ENCODE assay signal across 12 cellular contexts in genomic region chr14:35368139-35368460, GRCh38. TPM values are rescaled to one million over a fixed set of nuclear protein-coding genes. Genes with fewer than 3 reads are reported as not detected.
DNase-seq lines count a peak whose midpoint lies in the region; ATAC-seq and TF ChIP-seq lines count a peak whose summit lies in the region.
"Had no signal": no experiment of that assay in that cellular context is flagged by ENCODE, and none has a peak within 500 bp of the region (broad histone marks: within the 10 kb centered on the region; RNA-seq: fewer than 3 reads in every experiment).

No MANE protein-coding gene starts in this region.

- H3K79me2 ChIP-seq in smooth muscle cell (ENCODE audit: low read depth): no peaks in the 10 kb centered on the region

- H2AFZ ChIP-seq in smooth muscle cell (ENCODE audit: low read depth): peak overlapping the region; percentile 17

- H3K36me3 ChIP-seq in HUES48 (ENCODE audit: control insufficient read depth, insufficient read depth, low read length) (no peaks in the 10 kb centered on the region), smooth muscle cell (ENCODE audit: low read depth) (no peaks in the 10 kb centered on the region)
- H3K36me3 ChIP-seq: gastroesophageal sphincter, left ventricle myocardium inferior, MG63 had no signal

- H3K27ac Mint-ChIP-seq in effector memory CD8-positive, alpha-beta T cell: peak overlapping the region; percentile 53 to 89
- no peak overlapping the region for H3K27ac Mint-ChIP-seq in T-helper 17 cell

- no peak for TF ChIP-seq CTCF in smooth muscle cell (IDR thresholded peaks at IDR 0.05; ENCODE audit: borderline replicate concordance, insufficient read depth, poor library complexity, severe bottlenecking)

- H3K9me3 Mint-ChIP-seq in effector memory CD8-positive, alpha-beta T cell: no peaks in the 10 kb centered on the region

- peaks cover 21% of the 10 kb centered on the region for H3K4me1 ChIP-seq in HUES48 (ENCODE audit: control insufficient read depth, insufficient read depth, low read length)
- H3K4me1 ChIP-seq in smooth muscle cell (ENCODE audit: low read depth): peaks cover 35% of the 10 kb centered on the region

- DNase-seq in effector memory CD8-positive, alpha-beta T cell: no peak
- DNase-seq in smooth muscle cell (lab: John Stamatoyannopoulos, UW; ENCODE audit: unreplicated experiment) (no peak), GDM1 (lab: John Stamatoyannopoulos, UW) (no peak), NCI-H1694 treated with DMSO at 0.1 percent for 48 hours (lab: John Stamatoyannopoulos, UW) (no peak), T-helper 17 cell (no peak)
- DNase-seq: cortex of kidney, left ventricle myocardium inferior, MG63, NCI-H510A had no signal

- peak overlapping the region; percentile 25 to 41 for H3K4me3 Mint-ChIP-seq in effector memory CD8-positive, alpha-beta T cell
- no peak overlapping the region for H3K4me3 Mint-ChIP-seq in T-helper 17 cell

- H3K9me3 ChIP-seq in HUES48 (ENCODE audit: control insufficient read depth, insufficient read depth, low read length) (no peaks in the 10 kb centered on the region), smooth muscle cell (replicated peaks; ENCODE audit: low read depth) (no peaks in the 10 kb centered on the region), T-helper 17 cell (ENCODE audit: control insufficient read depth, low read length, poor library complexity, severe bottlenecking) (no peaks in the 10 kb centered on the region)

- H3K4me1 Mint-ChIP-seq in effector memory CD8-positive, alpha-beta T cell (ENCODE audit: low read depth in 2 of 2): peaks cover 24 to 33% of the 10 kb centered on the region in 2 donors
- H3K4me1 Mint-ChIP-seq in T-helper 17 cell: peaks cover 2% of the 10 kb centered on the region

- ATAC-seq in GM18511 (IDR thresholded peaks at IDR 0.05; ENCODE audit: unreplicated experiment): peak; percentile 27
- no peak for ATAC-seq in effector memory CD8-positive, alpha-beta T cell (replicated peaks)
- ATAC-seq in T-helper 17 cell: no peak
- ATAC-seq: gastroesophageal sphincter had no signal

- WGBS in smooth muscle cell (ENCODE audit: low lambda C conversion rate): 57% methylated on average over 2 of the region's 2 CpGs

- H4K20me1 ChIP-seq in smooth muscle cell (ENCODE audit: low read depth): no peaks in the 10 kb centered on the region

- peak overlapping the region; percentile 13 for H3K4me2 ChIP-seq in smooth muscle cell

- peaks cover 8% of the 10 kb centered on the region for H3F3A ChIP-seq in smooth muscle cell (ENCODE audit: low read depth)

- no peak overlapping the region for H3K4me3 ChIP-seq in HUES48 (ENCODE audit: low read depth, low read length)
- H3K4me3 ChIP-seq in smooth muscle cell: no peak overlapping the region
- H3K4me3 ChIP-seq: MG63 had no signal

- no peaks in the 10 kb centered on the region for H3K27me3 ChIP-seq in HUES48 (ENCODE audit: control insufficient read depth, insufficient read depth, low read length)
- H3K27me3 ChIP-seq in smooth muscle cell (ENCODE audit: low read depth): no peaks in the 10 kb centered on the region
- H3K27me3 ChIP-seq: gastroesophageal sphincter, MG63 had no signal

- H3K36me3 Mint-ChIP-seq in effector memory CD8-positive, alpha-beta T cell (ENCODE audit: insufficient read depth): no peaks in the 10 kb centered on the region
- H3K36me3 Mint-ChIP-seq in T-helper 17 cell (ENCODE audit: low read depth): no peaks in the 10 kb centered on the region

- peak overlapping the region; percentile 5 for H3K27ac ChIP-seq in HUES48 (ENCODE audit: low read depth, low read length)
- H3K27ac ChIP-seq in smooth muscle cell (ENCODE audit: low read depth): peak overlapping the region; percentile 61
- H3K27ac ChIP-seq: left ventricle myocardium inferior had no signal

- H3K27me3 Mint-ChIP-seq in effector memory CD8-positive, alpha-beta T cell: no peaks in the 10 kb centered on the region
- no peaks in the 10 kb centered on the region for H3K27me3 Mint-ChIP-seq in T-helper 17 cell

- no peak overlapping the region for H3K9ac ChIP-seq in HUES48 (ENCODE audit: low read depth, low read length)
- no peak overlapping the region for H3K9ac ChIP-seq in smooth muscle cell (ENCODE audit: low read depth)

RNA-seq across cellular contexts. Expression of gene NFKBIA, which starts 36.4 kb away (rescaled TPM):
- total RNA-seq in smooth muscle cell (170 and 215 TPM in 2 replicates), T-helper 17 cell (1,000 to 10,000 TPM; 1,744 to 1,805 TPM)
- 207 and 223 TPM in 2 replicates for polyA plus RNA-seq in smooth muscle cell
